ENCODE assay signal across 22 cellular contexts in the genomic region with DNA sequence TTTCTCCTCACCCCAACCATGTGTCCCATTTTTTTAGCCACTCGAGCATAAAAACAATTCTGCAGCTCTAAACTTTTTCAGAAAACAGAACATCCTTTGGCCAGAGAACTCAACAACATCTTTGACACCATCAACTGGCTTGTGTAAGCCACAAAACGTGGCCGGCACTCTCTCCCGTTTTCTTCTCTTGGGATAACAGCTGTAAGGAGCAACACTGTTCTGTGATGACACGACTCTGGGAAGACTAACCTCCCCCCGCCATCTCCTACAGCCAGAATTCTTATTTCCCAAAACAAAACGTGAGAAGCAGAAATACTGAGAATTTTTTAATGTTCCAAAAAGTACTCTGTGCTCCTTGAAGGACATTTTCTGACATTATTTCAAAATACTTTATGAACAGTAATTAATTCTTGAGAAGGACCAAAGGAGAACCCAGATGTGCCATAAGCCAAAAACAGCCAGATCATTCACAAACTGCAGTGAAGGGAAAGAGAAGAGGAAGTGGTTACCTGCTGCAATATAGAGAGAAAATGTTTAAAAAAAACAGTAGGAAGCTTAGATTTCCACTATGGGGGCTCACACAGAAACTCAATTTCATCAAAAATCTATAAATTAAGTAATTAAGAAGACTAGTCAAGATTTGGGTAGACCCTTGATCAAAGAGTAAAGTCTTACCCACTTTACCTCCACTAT. TPM values are rescaled to one million over a fixed set of nuclear protein-coding genes. Genes with fewer than 3 reads are reported as not detected.
DNase-seq lines count a peak whose midpoint lies in the region; ATAC-seq, FAIRE-seq and TF ChIP-seq lines count a peak whose summit lies in the region.
"Had no signal": no experiment of that assay in that cellular context is flagged by ENCODE, and none has a peak within 500 bp of the region (broad histone marks: within the 10 kb centered on the region; RNA-seq: fewer than 3 reads in every experiment).

No MANE protein-coding gene starts in this region.

- ATAC-seq in GM18909 (IDR thresholded peaks at IDR 0.05; ENCODE audit: poor library complexity, unreplicated experiment), result no peak

- peaks cover 98% of the 10 kb centered on the region for H3K4me1 Mint-ChIP-seq in chondrocyte (ENCODE audit: low read depth)
- H3K4me1 Mint-ChIP-seq: CD8-positive, alpha-beta memory T cell; memory B cell had no signal

- TF ChIP-seq CTCF in chondrocyte (IDR thresholded peaks at IDR 0.05) (no peak), kidney (IDR thresholded peaks at IDR 0.05; ENCODE audit: borderline replicate concordance, extremely low read depth, insufficient read depth) (no peak), A673 (conservative IDR thresholded peaks at IDR 0.05; ENCODE audit: low read depth, low read length) (no peak)

- H3K27ac Mint-ChIP-seq in chondrocyte (ENCODE audit: unreplicated experiment), result peak overlapping the region; percentile 87
- H3K27ac Mint-ChIP-seq: activated CD4-positive, alpha-beta T cell treated with anti-CD3 and anti-CD28 coated beads for 36 hours; CD8-positive, alpha-beta memory T cell; memory B cell; nephron; progenitor cell of endocrine pancreas had no signal

- peak overlapping the region; percentile 7 for H3K4me3 Mint-ChIP-seq in chondrocyte (ENCODE audit: unreplicated experiment)
- H3K4me3 Mint-ChIP-seq: activated CD4-positive, alpha-beta T cell treated with anti-CD3 and anti-CD28 coated beads for 36 hours; CD8-positive, alpha-beta memory T cell; memory B cell; nephron had no signal

- no TSS peak for BruUV-seq in A673 (replicated peaks; lab: Mats Ljungman, UMichigan)

- no peaks in the 10 kb centered on the region for H3K27me3 Mint-ChIP-seq in chondrocyte (ENCODE audit: low read depth)
- H3K27me3 Mint-ChIP-seq: progenitor cell of endocrine pancreas had no signal

- peaks cover 19% of the 10 kb centered on the region for H3K36me3 Mint-ChIP-seq in chondrocyte (ENCODE audit: low read depth)
- H3K36me3 Mint-ChIP-seq: CD8-positive, alpha-beta memory T cell; memory B cell had no signal

- H3K4me3 ChIP-seq in kidney (ENCODE audit: low read length in 2 of 2) (no peak overlapping the region), subcutaneous abdominal adipose tissue (ENCODE audit: low read depth in 1 of 5, low read length in 5 of 5) (no peak overlapping the region), A673 (ENCODE audit: low read depth, low read length, poor library complexity, severe bottlenecking) (no peak overlapping the region)
- H3K4me3 ChIP-seq: GM23248, hepatocyte, MG63 had no signal

- H3K27ac ChIP-seq in kidney (ENCODE audit: low read depth in 2 of 2, low read length in 2 of 2) (no peak overlapping the region), subcutaneous abdominal adipose tissue (ENCODE audit: low read depth, low read length) (peak overlapping the region; percentile 82), A673 (ENCODE audit: low read depth, low read length, poor library complexity, severe bottlenecking) (no peak overlapping the region)
- H3K27ac ChIP-seq: GM23248, hepatocyte had no signal

- POLR2A ChIA-PET in A673 (lab: Charles Lee; ENCODE audit: low non-redundant PET), result no interaction called here

- DNase-seq in NOMO-1 treated with DMSO at 0.1 percent for 48 hours (lab: John Stamatoyannopoulos, UW; ENCODE audit: unreplicated experiment) (peak; percentile 73), chondrocyte (ENCODE audit: low spot score) (no peak), kidney (peak; percentile 75), SKM-1 (lab: John Stamatoyannopoulos, UW; ENCODE audit: unreplicated experiment) (no peak), NCI-H1105 treated with DMSO at 0.1 percent for 48 hours (lab: John Stamatoyannopoulos, UW) (no peak), A673 (ENCODE audit: low spot score) (no peak)
- DNase-seq: activated effector memory CD4-positive, alpha-beta T cell treated with Interleukin-2 at 50 U/mL for 16 hours; CD8-positive, alpha-beta memory T cell; DMS79; GM23248; islet precursor cell; MG63; NCI-H2029; NCI-H524 had no signal

- H3K9ac ChIP-seq in kidney (ENCODE audit: low read length in 2 of 2) (no peak overlapping the region), subcutaneous abdominal adipose tissue (ENCODE audit: low read length in 5 of 5) (peak overlapping the region in 2 of 5 donors; percentile 35 to 84)
- H3K9ac ChIP-seq: GM23248 had no signal

- no peaks in the 10 kb centered on the region for H3K9me3 ChIP-seq in kidney (ENCODE audit: control insufficient read depth in 1 of 2, low read length in 2 of 2)
- no peaks in the 10 kb centered on the region for H3K9me3 ChIP-seq in subcutaneous abdominal adipose tissue (ENCODE audit: control insufficient read depth in 5 of 5, low read length in 5 of 5)
- no peaks in the 10 kb centered on the region for H3K9me3 ChIP-seq in A673 (ENCODE audit: low read depth, low read length, poor library complexity, severe bottlenecking)
- H3K9me3 ChIP-seq: MG63 had no signal

- H3K4me1 ChIP-seq in kidney (ENCODE audit: control insufficient read depth in 1 of 2, insufficient read depth in 1 of 2, low read depth in 1 of 2, low read length in 2 of 2), result no peaks in the 10 kb centered on the region
- H3K4me1 ChIP-seq in subcutaneous abdominal adipose tissue (ENCODE audit: control insufficient read depth in 5 of 5, insufficient read depth in 5 of 5, low read length in 5 of 5), result peaks cover 20 to 91% (median 83%) of the 10 kb centered on the region in 5 donors
- peaks cover 11% of the 10 kb centered on the region for H3K4me1 ChIP-seq in A673 (ENCODE audit: insufficient read depth, low read length, poor library complexity, severe bottlenecking)

- FAIRE-seq in kidney (lab: Jason Lieb, UNC), result no peak
- FAIRE-seq: urothelium cell line had no signal

- H3K36me3 ChIP-seq in kidney (ENCODE audit: control insufficient read depth in 1 of 2, insufficient read depth in 2 of 2, low read length in 2 of 2), result peaks cover 0 to 2% of the 10 kb centered on the region in 2 donors
- H3K36me3 ChIP-seq in subcutaneous abdominal adipose tissue (ENCODE audit: control insufficient read depth in 5 of 5, insufficient read depth in 5 of 5, low read length in 5 of 5), result peaks cover 0 to 23% (median 23%) of the 10 kb centered on the region in 5 donors
- no peaks in the 10 kb centered on the region for H3K36me3 ChIP-seq in A673 (ENCODE audit: insufficient read depth, low read length, poor library complexity, severe bottlenecking)
- H3K36me3 ChIP-seq: MG63 had no signal

- CTCF ChIA-PET in A673 (lab: Charles Lee), result no interaction called here

- H3K27me3 ChIP-seq in subcutaneous abdominal adipose tissue (ENCODE audit: control insufficient read depth in 5 of 5, insufficient read depth in 4 of 5, low read length in 5 of 5) (no peaks in the 10 kb centered on the region), A673 (replicated peaks; ENCODE audit: insufficient read depth, low read depth, low read length, poor library complexity) (no peaks in the 10 kb centered on the region)
- H3K27me3 ChIP-seq: hepatocyte, MG63 had no signal

- intact Hi-C loops in kidney (cut with DNase I), result no loop called here
- intact Hi-C loops in A673 (cut with micrococcal nuclease; ENCODE audit: unreplicated experiment), result no loop called here

- H3K9me3 Mint-ChIP-seq in chondrocyte (ENCODE audit: low read depth), result no peaks in the 10 kb centered on the region
- H3K9me3 Mint-ChIP-seq: CD8-positive, alpha-beta memory T cell; memory B cell; nephron had no signal

RNA-seq across cellular contexts. Expression of gene COL4A1, which starts 25.8 kb away (rescaled TPM):
- total RNA-seq in chondrocyte (2,319 to 5,210 TPM (median 5,209 TPM) in 3 replicates), kidney (218 TPM), A673 (2021) (83.9 and 86.0 TPM in 2 replicates)
- 53.0 TPM for polyA plus RNA-seq in kidney (ENCODE audit: insufficient read depth, low read depth, low replicate concordance)
- total RNA-seq: CD8-positive, alpha-beta memory T cell had no signal
- polyA plus RNA-seq: CD8-positive, alpha-beta memory T cell had no signal

RNA-seq across cellular contexts. Expression of gene COL4A2, which starts 25.9 kb away (rescaled TPM):
- total RNA-seq in chondrocyte (1,370 to 2,411 TPM (median 2,366 TPM) in 3 replicates), kidney (265 TPM), A673 (2021) (184 and 193 TPM in 2 replicates)
- polyA plus RNA-seq in kidney (ENCODE audit: insufficient read depth, low read depth, low replicate concordance), result 126 TPM
- total RNA-seq: activated CD4-positive, alpha-beta T cell treated with anti-CD3 and anti-CD28 coated beads for 36 hours; CD8-positive, alpha-beta memory T cell had no signal
- polyA plus RNA-seq: CD8-positive, alpha-beta memory T cell had no signal

Comparison
In these comparisons a context has a peak if more than half of its experiments do, and no peak if none do; other contexts are left out.
1. DNase-seq: peak in NOMO-1 treated with DMSO at 0.1 percent for 48 hours (single experiment) and kidney (single experiment); none in chondrocyte (single experiment), SKM-1 (single experiment), NCI-H1105 treated with DMSO at 0.1 percent for 48 hours (single experiment) and A673 (single experiment).
2. RNA of gene COL4A1, which starts 25.8 kb away (total RNA-seq): 2,319 to 5,210 TPM in chondrocyte; 218 TPM in kidney (single experiment) and 83.9 to 86.0 TPM in A673; every median in the first group is over 10 times any median in the second.